In genomic region chr10:129059977-129060376, GRCh38 we compare ENCODE assay signal across 20 cellular contexts.
DNase-seq lines count a peak whose midpoint lies in the region; ATAC-seq and TF ChIP-seq lines count a peak whose summit lies in the region.
"Had no signal": no experiment of that assay in that cellular context is flagged by ENCODE, and none has a peak within 500 bp of the region (broad histone marks: within the 10 kb centered on the region; RNA-seq: fewer than 3 reads in every experiment).

No MANE protein-coding gene starts in this region.

- H3K4me3 Mint-ChIP-seq in osteocyte (ENCODE audit: unreplicated experiment): no peak overlapping the region
- H3K4me3 Mint-ChIP-seq: CD14-positive monocyte; CD4-positive, alpha-beta T cell; CD8-positive, alpha-beta T cell had no signal

- H3K4me1 Mint-ChIP-seq in osteocyte (ENCODE audit: unreplicated experiment): no peaks in the 10 kb centered on the region
- H3K4me1 Mint-ChIP-seq: CD14-positive monocyte had no signal

- H3K4me3 ChIP-seq in right atrium auricular region (no peak overlapping the region), colonic mucosa (no peak overlapping the region), esophagus muscularis mucosa (no peak overlapping the region), PC-3 (ENCODE audit: low read length) (no peak overlapping the region)
- H3K4me3 ChIP-seq: BLaER1 had no signal

- no peaks in the 10 kb centered on the region for H3K27me3 ChIP-seq in right atrium auricular region
- H3K27me3 ChIP-seq in colonic mucosa: no peaks in the 10 kb centered on the region
- peaks cover 0 to 3% (median 0%) of the 10 kb centered on the region in 4 donors for H3K27me3 ChIP-seq in esophagus muscularis mucosa
- H3K27me3 ChIP-seq in PC-3 (ENCODE audit: low read length): no peaks in the 10 kb centered on the region
- H3K27me3 ChIP-seq: BE2C, BLaER1 had no signal

- H3K27ac Mint-ChIP-seq in osteocyte (ENCODE audit: unreplicated experiment): no peak overlapping the region
- H3K27ac Mint-ChIP-seq: CD14-positive monocyte; CD4-positive, alpha-beta T cell; CD8-positive, alpha-beta T cell had no signal

- TF ChIP-seq CTCF in right atrium auricular region (IDR thresholded peaks at IDR 0.05) (no peak), colonic mucosa (IDR thresholded peaks at IDR 0.05) (no peak), esophagus muscularis mucosa (IDR thresholded peaks at IDR 0.05) (no peak), osteocyte (IDR thresholded peaks at IDR 0.05) (no peak), PC-3 (conservative IDR thresholded peaks at IDR 0.05; ENCODE audit: low read depth, low read length) (no peak)

- H3K9me2 ChIP-seq in PC-3 (replicated peaks; ENCODE audit: low read length): no peaks in the 10 kb centered on the region

- H3K9me3 ChIP-seq in right atrium auricular region: no peaks in the 10 kb centered on the region
- no peaks in the 10 kb centered on the region for H3K9me3 ChIP-seq in colonic mucosa
- H3K9me3 ChIP-seq in esophagus muscularis mucosa: no peaks in the 10 kb centered on the region
- H3K9me3 ChIP-seq in PC-3 (ENCODE audit: low read length): no peaks in the 10 kb centered on the region
- H3K9me3 ChIP-seq: BE2C, BLaER1, Caco-2 had no signal

- H3K36me3 Mint-ChIP-seq in osteocyte (ENCODE audit: unreplicated experiment): no peaks in the 10 kb centered on the region
- H3K36me3 Mint-ChIP-seq: CD14-positive monocyte; CD8-positive, alpha-beta T cell had no signal

- H2AFZ ChIP-seq in PC-3 (ENCODE audit: low read length): no peak overlapping the region

- intact Hi-C loops in cardiac septum (cut with DNase I): no loop called here
- intact Hi-C loops in colonic mucosa (cut with DNase I): no loop called here
- intact Hi-C loops in esophagus muscularis mucosa (cut with DNase I): no loop called here
- intact Hi-C loops in PC-3 (cut with micrococcal nuclease): no loop called here

- CTCF ChIA-PET in PC-3 (lab: Charles Lee): no interaction called here

- no peaks in the 10 kb centered on the region for H3K36me3 ChIP-seq in right atrium auricular region
- H3K36me3 ChIP-seq in colonic mucosa: no peaks in the 10 kb centered on the region
- no peaks in the 10 kb centered on the region for H3K36me3 ChIP-seq in esophagus muscularis mucosa
- H3K36me3 ChIP-seq in PC-3 (ENCODE audit: low read depth, low read length): no peaks in the 10 kb centered on the region
- H3K36me3 ChIP-seq: BE2C, BLaER1 had no signal

- ATAC-seq in PC-3: no peak
- ATAC-seq: CD8-positive, alpha-beta T cell had no signal

- WGBS in esophagus muscularis mucosa: 87% methylated on average over 8 of the region's 9 CpGs

- H3K9ac ChIP-seq in colonic mucosa (ENCODE audit: low read depth in 2 of 2, low read length in 2 of 2): no peak overlapping the region
- H3K9ac ChIP-seq in PC-3 (ENCODE audit: low read length): no peak overlapping the region
- H3K9ac ChIP-seq: BLaER1 had no signal

- H3K4me2 ChIP-seq in PC-3 (ENCODE audit: low read length): no peak overlapping the region

- TF ChIP-seq EP300 in esophagus muscularis mucosa (IDR thresholded peaks at IDR 0.05): no peak

- H3K27me3 Mint-ChIP-seq in osteocyte (ENCODE audit: unreplicated experiment): no peaks in the 10 kb centered on the region
- H3K27me3 Mint-ChIP-seq: CD4-positive, alpha-beta T cell had no signal

- H3K27ac ChIP-seq in right atrium auricular region (no peak overlapping the region), colonic mucosa (no peak overlapping the region), esophagus muscularis mucosa (replicated peaks in 1 of 4) (no peak overlapping the region), PC-3 (ENCODE audit: low read length) (no peak overlapping the region)
- H3K27ac ChIP-seq: BLaER1 had no signal

- no peak for TF ChIP-seq POLR2A in esophagus muscularis mucosa (IDR thresholded peaks at IDR 0.05; ENCODE audit: low read depth)

- no peaks in the 10 kb centered on the region for H3K9me3 Mint-ChIP-seq in osteocyte (ENCODE audit: unreplicated experiment)
- H3K9me3 Mint-ChIP-seq: CD4-positive, alpha-beta T cell; CD8-positive, alpha-beta T cell had no signal

- no peaks in the 10 kb centered on the region for H3F3A ChIP-seq in PC-3 (ENCODE audit: low read length, unreplicated experiment)

- POLR2A ChIA-PET in PC-3 (lab: Charles Lee; ENCODE audit: unreplicated experiment): no interaction called here

- BruUV-seq in PC-3 (replicated peaks; lab: Mats Ljungman, UMichigan): no TSS peak

- H4K20me1 ChIP-seq in PC-3 (ENCODE audit: low read length): no peaks in the 10 kb centered on the region

- DNase-seq in right atrium auricular region (ENCODE audit: low spot score): peak; percentile 28
- no peak for DNase-seq in cardiac septum (ENCODE audit: low spot score)
- peak; percentile 4 for DNase-seq in colonic mucosa
- peak; percentile 66 for DNase-seq in esophagus muscularis mucosa (ENCODE audit: extremely low spot score)
- DNase-seq in osteocyte (ENCODE audit: extremely low spot score, unreplicated experiment): peak; percentile 65
- DNase-seq in stimulated activated CD4-positive, alpha-beta T cell treated with anti-CD3 and anti-CD28 coated beads, Interleukin-2, amount 100 ng/mL, for 48 hours: no peak
- DNase-seq in PC-3: no peak
- DNase-seq in NK-92 treated with Interleukin-12 subunit alpha and Interleukin-12 subunit beta, amount 100 ng/mL, for 24 hours (lab: John Stamatoyannopoulos, UW): no peak
- DNase-seq: 8988T; ACHN; BE2C; C1 segment of cervical spinal cord; Caco-2; Calu3; CD4-positive, alpha-beta T cell; DMS79 treated with DMSO at 0.1 percent for 48 hours; GF-D8 had no signal

- H3K79me2 ChIP-seq in PC-3 (ENCODE audit: low read length): no peaks in the 10 kb centered on the region

- no peaks in the 10 kb centered on the region for H3K4me1 ChIP-seq in right atrium auricular region
- H3K4me1 ChIP-seq in colonic mucosa: no peaks in the 10 kb centered on the region
- no peaks in the 10 kb centered on the region for H3K4me1 ChIP-seq in esophagus muscularis mucosa
- no peaks in the 10 kb centered on the region for H3K4me1 ChIP-seq in PC-3 (ENCODE audit: insufficient read depth, low read length)
- H3K4me1 ChIP-seq: Caco-2 had no signal

Comparison
In these comparisons a context has a peak if more than half of its experiments do, and no peak if none do; other contexts are left out.
1. DNase-seq: peak in right atrium auricular region (single experiment), colonic mucosa (single experiment), esophagus muscularis mucosa (single experiment) and osteocyte (single experiment); none in cardiac septum (single experiment), stimulated activated CD4-positive, alpha-beta T cell treated with anti-CD3 and anti-CD28 coated beads, Interleukin-2, amount 100 ng/mL, for 48 hours (0 of 2), PC-3 (single experiment) and NK-92 treated with Interleukin-12 subunit alpha and Interleukin-12 subunit beta, amount 100 ng/mL, for 24 hours (single experiment).